In genomic region chr5:68962632-68963484, GRCh38 we compare ENCODE assay signal across 9 cellular contexts.
DNase-seq lines count a peak whose midpoint lies in the region; ATAC-seq, FAIRE-seq and TF ChIP-seq lines count a peak whose summit lies in the region.
"Had no signal": no experiment of that assay in that cellular context is flagged by ENCODE, and none has a peak within 500 bp of the region (broad histone marks: within the 10 kb centered on the region; RNA-seq: fewer than 3 reads in every experiment).

No MANE protein-coding gene starts in this region.

- peak; percentile 93 for TF ChIP-seq CTCF in AG10803 (conservative IDR thresholded peaks at IDR 0.05; ENCODE audit: low read length)
- TF ChIP-seq CTCF in GM12875 (IDR thresholded peaks at IDR 0.05; ENCODE audit: borderline replicate concordance, insufficient read depth, low read depth, low read length): peak; percentile 53
- TF ChIP-seq CTCF in K562 (IDR thresholded peaks at IDR 0.05 in 2 of 3, conservative IDR thresholded peaks at IDR 0.05 in 1 of 3; ENCODE audit: insufficient read depth in 2 of 3, low read depth in 1 of 3, low read length in 3 of 3): peak; percentile 71 to 92 (median 81)

- no peaks in the 10 kb centered on the region for H3K9me3 ChIP-seq in K562 (replicated peaks; ENCODE audit: control insufficient read depth, insufficient read depth, low read depth, low read length)
- no peaks in the 10 kb centered on the region for H3K9me3 ChIP-seq in iPS DF 6.9 (ENCODE audit: control insufficient read depth, insufficient read depth, low read length)
- H3K9me3 ChIP-seq: neutrophil had no signal

- H3K4me1 ChIP-seq in K562 (replicated peaks in 1 of 2; ENCODE audit: control insufficient read depth in 2 of 2, insufficient read depth in 2 of 2, low read length in 2 of 2) (no peaks in the 10 kb centered on the region), iPS DF 6.9 (ENCODE audit: control insufficient read depth, insufficient read depth, low read length) (no peaks in the 10 kb centered on the region)

- peak; percentile 91 for FAIRE-seq in K562 (lab: Jason Lieb, UNC)

- CTCF ChIA-PET in K562 (lab: Yijun Ruan, JAX; ENCODE audit: low intra/inter-chr PET ratio): interaction anchor here (0.7 to 2.1 kb wide), 3 partner anchors 503 to 703 kb away, joined by 3 to 15 read pairs (median 5); no protein-coding TSS in a partner anchor

- no peak for TF ChIP-seq POLR2A in K562 (conservative IDR thresholded peaks at IDR 0.05)

- no peaks in the 10 kb centered on the region for H3K79me2 ChIP-seq in K562 (ENCODE audit: control insufficient read depth, insufficient read depth, low read length)

- DNase-seq in AG10803 (ENCODE audit: low read depth) (peak; percentile 60), NCI-H526 (lab: John Stamatoyannopoulos, UW) (peak; percentile 4 to 67), K562 (ENCODE audit: extremely low read depth in 1 of 4, low spot score in 3 of 4) (peak; percentile 44 to 66 (median 55)), iPS DF 6.9 (ENCODE audit: low read depth, low spot score) (peak; percentile 58), smooth muscle cell of the brain vasculature (ENCODE audit: low read depth, low spot score) (peak; percentile 29)

- in situ Hi-C loops in K562 (cut with MboI): loop anchor here (25.0 kb wide), 1 partner anchor 676 kb away; no protein-coding TSS in a partner anchor

- H3K36me3 ChIP-seq in K562 (ENCODE audit: control insufficient read depth, insufficient read depth, low read length): no peaks in the 10 kb centered on the region
- no peaks in the 10 kb centered on the region for H3K36me3 ChIP-seq in iPS DF 6.9 (ENCODE audit: control insufficient read depth, insufficient read depth, low read length)
- H3K36me3 ChIP-seq: neutrophil had no signal

- H3K27me3 ChIP-seq in K562 (ENCODE audit: control insufficient read depth in 2 of 2, insufficient read depth in 2 of 2, low read length in 2 of 2) (peaks cover 5 to 9% of the 10 kb centered on the region in 2 experiments; a peak in 4 of 5 replicates), iPS DF 6.9 (ENCODE audit: control insufficient read depth, insufficient read depth, low read length) (no peaks in the 10 kb centered on the region)
- H3K27me3 ChIP-seq: neutrophil had no signal

- peak; percentile 95 for ATAC-seq in K562
- no peak for ATAC-seq in HG03378 (IDR thresholded peaks at IDR 0.05; ENCODE audit: unreplicated experiment)
- no peak for ATAC-seq in HG02970 (IDR thresholded peaks at IDR 0.05; ENCODE audit: low FRiP score, unreplicated experiment)

- BruUV-seq in K562 (replicated peaks; lab: Mats Ljungman, UMichigan): no TSS peak

- WGBS in K562 (ENCODE audit: insufficient coverage, low coverage, missing lambda C conversion rate): 6% methylated on average over 18 of the region's 18 CpGs
- WGBS in iPS DF 6.9 (ENCODE audit: insufficient coverage, insufficient read length): no CpG with 5 or more reads among the region's 18 CpGs

- H3K9me1 ChIP-seq in K562 (ENCODE audit: control insufficient read depth, insufficient read depth, low read length): no peaks in the 10 kb centered on the region

- H3K4me3 ChIP-seq in AG10803 (ENCODE audit: low read length): peak overlapping the region; percentile 7
- no peak overlapping the region for H3K4me3 ChIP-seq in GM12875 (ENCODE audit: low read depth, low read length)
- H3K4me3 ChIP-seq in K562: no peak overlapping the region
- no peak overlapping the region for H3K4me3 ChIP-seq in iPS DF 6.9 (ENCODE audit: low read length)

- peak; percentile 79 to 85 for TF ChIP-seq RAD21 in K562 (CRISPR knock-in tag; conservative IDR thresholded peaks at IDR 0.05 in 1 of 2, IDR thresholded peaks at IDR 0.05 in 1 of 2)

- intact Hi-C loops in K562 (cut with micrococcal nuclease): no loop called here

- peak overlapping the region; percentile 5; the same call in 1 of the 2 replicates for H3K4me2 ChIP-seq in K562 (ENCODE audit: insufficient read depth, low read length)

- no peaks in the 10 kb centered on the region for H4K20me1 ChIP-seq in K562 (replicated peaks; ENCODE audit: control insufficient read depth, insufficient read depth, low read length)

- POLR2A ChIA-PET in K562 (lab: Yijun Ruan, JAX): no interaction called here

- no peak overlapping the region; a peak in 1 of 4 replicates for H3K9ac ChIP-seq in K562 (ENCODE audit: insufficient read depth in 1 of 2, low read depth in 2 of 2, low read length in 2 of 2)

- peak overlapping the region; percentile 27 for H2AFZ ChIP-seq in K562 (ENCODE audit: low read depth, low read length)

- TF ChIP-seq EP300 in K562 (IDR thresholded peaks at IDR 0.05; ENCODE audit: low read length): no peak

- H3K27ac ChIP-seq in K562 (ENCODE audit: extremely low read depth, low read depth, low read length) (no peak overlapping the region), iPS DF 6.9 (ENCODE audit: low read length) (no peak overlapping the region)
- H3K27ac ChIP-seq: neutrophil had no signal

TF ChIP-seq in K562, 482 proteins besides CTCF, POLR2A, EP300 and RAD21 (continues in another document):
- TF ChIP-seq TBP (optimal IDR thresholded peaks at IDR 0.05; ENCODE audit: low read depth, low read length): no peak
- no peak for TF ChIP-seq EWSR1 (IDR thresholded peaks at IDR 0.05; ENCODE audit: borderline replicate concordance, low read depth, partially characterized antibody)
- TF ChIP-seq FOSL1 (tag; conservative IDR thresholded peaks at IDR 0.05): no peak
- TF ChIP-seq TCF3 (CRISPR knock-in tag; IDR thresholded peaks at IDR 0.05): no peak
- TF ChIP-seq THAP12 (CRISPR knock-in tag; IDR thresholded peaks at IDR 0.05): no peak
- no peak for TF ChIP-seq MLX (CRISPR knock-in tag; conservative IDR thresholded peaks at IDR 0.05)
- peak; percentile 37; the same call in 1 of the 2 replicates for TF ChIP-seq STAG1 (CRISPR knock-in tag; IDR thresholded peaks at IDR 0.05; ENCODE audit: borderline replicate concordance)
- TF ChIP-seq ATF4 (CRISPR knock-in tag; IDR thresholded peaks at IDR 0.05): no peak
- no peak for TF ChIP-seq RFX1 (IDR thresholded peaks at IDR 0.05)
- TF ChIP-seq SRSF7 (optimal IDR thresholded peaks at IDR 0.05; ENCODE audit: low read depth, low read length): no peak
- TF ChIP-seq ZNF274 (IDR thresholded peaks at IDR 0.05; ENCODE audit: borderline replicate concordance, low read depth, low read length): no peak
- TF ChIP-seq ZNF398 (CRISPR knock-in tag; IDR thresholded peaks at IDR 0.05): no peak
- TF ChIP-seq CHD4 (IDR thresholded peaks at IDR 0.05; ENCODE audit: insufficient read depth, insufficient replicate concordance, low read depth, low read length, poor library complexity, severe bottlenecking): no peak
- no peak for TF ChIP-seq ZBTB17 (CRISPR knock-in tag; IDR thresholded peaks at IDR 0.05)
- TF ChIP-seq POLR2B (IDR thresholded peaks at IDR 0.05; ENCODE audit: low read depth, partially characterized antibody): no peak
